In the genomic region with DNA sequence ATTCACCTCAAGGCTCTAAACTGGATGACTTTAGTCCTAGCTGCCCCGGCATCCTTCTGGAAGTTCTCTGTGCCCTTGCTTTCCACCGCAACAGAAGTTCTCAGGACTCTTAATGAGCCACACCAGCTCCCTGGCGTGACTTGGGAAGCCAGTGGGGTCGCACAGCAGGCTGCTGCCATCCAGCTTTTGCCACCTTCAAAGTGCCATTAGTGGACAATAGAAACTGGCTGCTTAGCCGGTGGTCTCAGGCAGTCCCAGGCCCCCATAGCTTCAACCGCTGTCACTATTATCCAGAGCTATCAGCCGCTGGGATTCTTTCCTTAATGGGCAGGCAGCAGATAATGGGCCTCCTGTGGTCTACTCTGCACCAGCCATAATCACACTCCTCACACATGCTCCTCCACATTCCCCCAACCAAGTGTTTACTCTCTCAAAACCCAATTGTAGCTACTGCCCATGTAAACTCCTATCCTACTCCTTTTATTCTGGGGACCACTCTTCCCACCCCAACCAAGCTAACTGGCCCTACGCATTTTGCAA, we compare ENCODE assay signal across 1 cellular context.
TF ChIP-seq lines count a peak whose summit lies in the region.

No MANE protein-coding gene starts in this region.

TF ChIP-seq in HEK293, 187 proteins besides CTCF, POLR2A, EP300 and RAD21 (continued from another document):
- TF ChIP-seq, protein P1, sequence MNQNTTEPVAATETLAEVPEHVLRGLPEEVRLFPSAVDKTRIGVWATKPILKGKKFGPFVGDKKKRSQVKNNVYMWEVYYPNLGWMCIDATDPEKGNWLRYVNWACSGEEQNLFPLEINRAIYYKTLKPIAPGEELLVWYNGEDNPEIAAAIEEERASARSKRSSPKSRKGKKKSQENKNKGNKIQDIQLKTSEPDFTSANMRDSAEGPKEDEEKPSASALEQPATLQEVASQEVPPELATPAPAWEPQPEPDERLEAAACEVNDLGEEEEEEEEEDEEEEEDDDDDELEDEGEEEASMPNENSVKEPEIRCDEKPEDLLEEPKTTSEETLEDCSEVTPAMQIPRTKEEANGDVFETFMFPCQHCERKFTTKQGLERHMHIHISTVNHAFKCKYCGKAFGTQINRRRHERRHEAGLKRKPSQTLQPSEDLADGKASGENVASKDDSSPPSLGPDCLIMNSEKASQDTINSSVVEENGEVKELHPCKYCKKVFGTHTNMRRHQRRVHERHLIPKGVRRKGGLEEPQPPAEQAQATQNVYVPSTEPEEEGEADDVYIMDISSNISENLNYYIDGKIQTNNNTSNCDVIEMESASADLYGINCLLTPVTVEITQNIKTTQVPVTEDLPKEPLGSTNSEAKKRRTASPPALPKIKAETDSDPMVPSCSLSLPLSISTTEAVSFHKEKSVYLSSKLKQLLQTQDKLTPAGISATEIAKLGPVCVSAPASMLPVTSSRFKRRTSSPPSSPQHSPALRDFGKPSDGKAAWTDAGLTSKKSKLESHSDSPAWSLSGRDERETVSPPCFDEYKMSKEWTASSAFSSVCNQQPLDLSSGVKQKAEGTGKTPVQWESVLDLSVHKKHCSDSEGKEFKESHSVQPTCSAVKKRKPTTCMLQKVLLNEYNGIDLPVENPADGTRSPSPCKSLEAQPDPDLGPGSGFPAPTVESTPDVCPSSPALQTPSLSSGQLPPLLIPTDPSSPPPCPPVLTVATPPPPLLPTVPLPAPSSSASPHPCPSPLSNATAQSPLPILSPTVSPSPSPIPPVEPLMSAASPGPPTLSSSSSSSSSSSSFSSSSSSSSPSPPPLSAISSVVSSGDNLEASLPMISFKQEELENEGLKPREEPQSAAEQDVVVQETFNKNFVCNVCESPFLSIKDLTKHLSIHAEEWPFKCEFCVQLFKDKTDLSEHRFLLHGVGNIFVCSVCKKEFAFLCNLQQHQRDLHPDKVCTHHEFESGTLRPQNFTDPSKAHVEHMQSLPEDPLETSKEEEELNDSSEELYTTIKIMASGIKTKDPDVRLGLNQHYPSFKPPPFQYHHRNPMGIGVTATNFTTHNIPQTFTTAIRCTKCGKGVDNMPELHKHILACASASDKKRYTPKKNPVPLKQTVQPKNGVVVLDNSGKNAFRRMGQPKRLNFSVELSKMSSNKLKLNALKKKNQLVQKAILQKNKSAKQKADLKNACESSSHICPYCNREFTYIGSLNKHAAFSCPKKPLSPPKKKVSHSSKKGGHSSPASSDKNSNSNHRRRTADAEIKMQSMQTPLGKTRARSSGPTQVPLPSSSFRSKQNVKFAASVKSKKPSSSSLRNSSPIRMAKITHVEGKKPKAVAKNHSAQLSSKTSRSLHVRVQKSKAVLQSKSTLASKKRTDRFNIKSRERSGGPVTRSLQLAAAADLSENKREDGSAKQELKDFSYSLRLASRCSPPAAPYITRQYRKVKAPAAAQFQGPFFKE (tag by site-specific recombination; IDR thresholded peaks at IDR 0.05; ENCODE audit: borderline replicate concordance), result no peak
